Comparison of ENCODE assay signal across 26 cellular contexts in genomic region chr10:78062296-78062695, GRCh38.
"Had no signal": no experiment of that assay in that cellular context is flagged by ENCODE, and none has a peak within 500 bp of the region (broad histone marks: within the 10 kb centered on the region; RNA-seq: fewer than 3 reads in every experiment).

No MANE protein-coding gene starts in this region.

- ATAC-seq: activated T-helper 17 cell treated with anti-CD3 and anti-CD28 coated beads, Interleukin-2, amount 50 U/mL, for 72 hours; foreskin keratinocyte; left ventricle myocardium superior; mucosa of descending colon; stimulated activated naive B cell treated with anti-CD40 and anti-IgM and Interleukin-4, amounts not matched to agents 10 μg/mL and 1 μg/mL and 100 μg/mL, for 72 hours had no signal

- H3K4me1 Mint-ChIP-seq: activated T-helper 17 cell treated with anti-CD3 and anti-CD28 coated beads, Interleukin-2, amount 50 U/mL, for 72 hours; memory B cell; stimulated activated naive B cell treated with anti-CD40 and anti-IgM and Interleukin-4, amounts not matched to agents 10 μg/mL and 1 μg/mL and 100 μg/mL, for 72 hours had no signal

- H3K27ac ChIP-seq: foreskin keratinocyte, right atrium auricular region, suprapubic skin had no signal

- H3K27ac Mint-ChIP-seq: activated naive CD4-positive, alpha-beta T cell treated with anti-CD3 and anti-CD28 coated beads, Interleukin-2, amount 50 U/mL, for 24 hours; activated T-helper 17 cell treated with anti-CD3 and anti-CD28 coated beads, Interleukin-2, amount 50 U/mL, for 72 hours; memory B cell; nephron; progenitor cell of endocrine pancreas; stimulated activated naive B cell treated with anti-CD40 and anti-IgM and Interleukin-4, amounts not matched to agents 10 μg/mL and 1 μg/mL and 100 μg/mL, for 72 hours; T-cell had no signal

- DNase-seq: activated CD4-positive, alpha-beta T cell treated with anti-CD3 and anti-CD28 coated beads for 48 hours; activated CD8-positive, alpha-beta memory T cell treated with anti-CD3 and anti-CD28 coated beads for 24 hours; activated T-cell treated with anti-CD3 and anti-CD28 coated beads for 4 hours; cortex of kidney; effector CD4-positive, alpha-beta T cell; foreskin keratinocyte; glutamatergic neuron; hypothalamus; kidney glomerular epithelial cell; left ventricle myocardium superior; mucosa of descending colon; occipital lobe; SK-N-SH; stimulated activated CD4-positive, alpha-beta T cell treated with anti-CD3 and anti-CD28 coated beads, Interleukin-15, amount 100 ng/mL, for 24 hours; stimulated activated CD4-positive, alpha-beta T cell treated with anti-CD3 and anti-CD28 coated beads, Interleukin-4, amount 100 ng/mL, for 1 hour; stimulated activated naive B cell treated with anti-CD40 and anti-IgM and Interleukin-4, amounts not matched to agents 10 μg/mL and 1 μg/mL and 100 μg/mL, for 72 hours; trophoblast cell had no signal

- H3K36me3 Mint-ChIP-seq: activated naive CD4-positive, alpha-beta T cell treated with anti-CD3 and anti-CD28 coated beads, Interleukin-2, amount 50 U/mL, for 24 hours; brain; memory B cell; stimulated activated naive B cell treated with anti-CD40 and anti-IgM and Interleukin-4, amounts not matched to agents 10 μg/mL and 1 μg/mL and 100 μg/mL, for 72 hours had no signal

- H3K4me1 ChIP-seq: foreskin keratinocyte, right atrium auricular region, suprapubic skin had no signal

- H3K27me3 ChIP-seq: foreskin keratinocyte, right atrium auricular region, suprapubic skin had no signal

- H3K27me3 Mint-ChIP-seq: activated naive CD4-positive, alpha-beta T cell treated with anti-CD3 and anti-CD28 coated beads, Interleukin-2, amount 50 U/mL, for 24 hours; progenitor cell of endocrine pancreas had no signal

- H3K4me3 ChIP-seq: mucosa of descending colon, right atrium auricular region, suprapubic skin had no signal

- H3K36me3 ChIP-seq: right atrium auricular region, suprapubic skin had no signal

- H3K4me3 Mint-ChIP-seq: activated naive CD4-positive, alpha-beta T cell treated with anti-CD3 and anti-CD28 coated beads, Interleukin-2, amount 50 U/mL, for 24 hours; activated T-helper 17 cell treated with anti-CD3 and anti-CD28 coated beads, Interleukin-2, amount 50 U/mL, for 72 hours; brain; memory B cell; nephron; stimulated activated naive B cell treated with anti-CD40 and anti-IgM and Interleukin-4, amounts not matched to agents 10 μg/mL and 1 μg/mL and 100 μg/mL, for 72 hours; T-cell had no signal

- H3K9me3 ChIP-seq: mucosa of descending colon, right atrium auricular region, SK-N-SH, suprapubic skin had no signal

- H3K9me3 Mint-ChIP-seq: activated naive CD4-positive, alpha-beta T cell treated with anti-CD3 and anti-CD28 coated beads, Interleukin-2, amount 50 U/mL, for 24 hours; activated T-helper 17 cell treated with anti-CD3 and anti-CD28 coated beads, Interleukin-2, amount 50 U/mL, for 72 hours; brain; memory B cell; nephron; stimulated activated naive B cell treated with anti-CD40 and anti-IgM and Interleukin-4, amounts not matched to agents 10 μg/mL and 1 μg/mL and 100 μg/mL, for 72 hours; T-cell had no signal
